Comparison of ENCODE assay signal across 32 cellular contexts in genomic region chr5:81572201-81572600, GRCh38.
"Had no signal": no experiment of that assay in that cellular context is flagged by ENCODE, and none has a peak within 500 bp of the region (broad histone marks: within the 10 kb centered on the region; RNA-seq: fewer than 3 reads in every experiment).

No MANE protein-coding gene starts in this region.

- H3K27me3 Mint-ChIP-seq: activated naive CD8-positive, alpha-beta T cell treated with anti-CD3 and anti-CD28 coated beads for 36 hours; brain; effector memory CD8-positive, alpha-beta T cell; naive thymus-derived CD8-positive, alpha-beta T cell had no signal

- H3K4me3 ChIP-seq: ascending aorta, cardiac muscle cell, coronary artery, gastrocnemius medialis, left lung, lower lobe of right lung, pancreas, prostate gland, skin epidermis, thoracic aorta had no signal

- H3K9me3 ChIP-seq: gastrocnemius medialis, left lung, lower lobe of right lung, pancreas, prostate gland, thoracic aorta had no signal

- H3K36me3 ChIP-seq: cardiac muscle cell, gastrocnemius medialis, left lung, lower lobe of right lung, pancreas, prostate gland, thoracic aorta had no signal

- ATAC-seq: effector memory CD8-positive, alpha-beta T cell; gastrocnemius medialis; left lung; lower lobe of right lung; naive thymus-derived CD8-positive, alpha-beta T cell; pancreas; sciatic nerve; stimulated activated naive CD8-positive, alpha-beta T cell treated with anti-CD3 and anti-CD28 coated beads, Interleukin-15, Interleukin-2, amounts not matched to agents 100 U/mL and 50 U/mL, for 24 hours had no signal

- H3K27me3 ChIP-seq: ascending aorta, cardiac muscle cell, gastrocnemius medialis, left lung, pancreas had no signal

- H3K4me3 Mint-ChIP-seq: activated naive CD4-positive, alpha-beta T cell treated with anti-CD3 and anti-CD28 coated beads for 36 hours; activated naive CD8-positive, alpha-beta T cell treated with anti-CD3 and anti-CD28 coated beads for 36 hours; brain; effector memory CD8-positive, alpha-beta T cell; naive thymus-derived CD8-positive, alpha-beta T cell; neural crest cell had no signal

- DNase-seq: activated CD4-positive, alpha-beta T cell treated with anti-CD3 and anti-CD28 coated beads for 4 hours; activated CD4-positive, alpha-beta T cell treated with anti-CD3 and anti-CD28 coated beads, Interleukin-2, amount 50 U/mL, for 4 hours; activated CD4-positive, CD25-positive, alpha-beta regulatory T cell; activated CD8-positive, alpha-beta memory T cell treated with anti-CD3 and anti-CD28 coated beads for 24 hours; activated effector memory CD4-positive, alpha-beta T cell treated with anti-CD3 and anti-CD28 coated beads, Interleukin-2, amount 50 U/mL, for 16 hours; activated naive CD4-positive, alpha-beta T cell treated with anti-CD3 and anti-CD28 coated beads for 36 hours; activated naive CD8-positive, alpha-beta T cell treated with anti-CD3 and anti-CD28 coated beads for 36 hours; cerebellar nuclear complex; effector memory CD8-positive, alpha-beta T cell; gastrocnemius medialis; glutamatergic neuron; left lung; lower lobe of right lung; mesenchymal stem cell; naive thymus-derived CD8-positive, alpha-beta T cell; nucleus accumbens; pancreas; retina; stimulated activated CD4-positive, alpha-beta T cell treated with anti-CD3 and anti-CD28 coated beads, Interleukin-12 subunit alpha, Interleukin-12 subunit beta, amount 100 ng/mL, for 4 hours; stimulated activated CD4-positive, alpha-beta T cell treated with anti-CD3 and anti-CD28 coated beads, Interleukin-4, amount 100 ng/mL, for 1 hour; stimulated activated naive CD8-positive, alpha-beta T cell treated with anti-CD3 and anti-CD28 coated beads, Interleukin-15, Interleukin-2, amounts not matched to agents 100 U/mL and 50 U/mL, for 24 hours; trophoblast cell had no signal

- H3K4me1 ChIP-seq: left lung, lower lobe of right lung, pancreas, prostate gland had no signal

- H3K27ac ChIP-seq: cardiac muscle cell, coronary artery, gastrocnemius medialis, left lung, lower lobe of right lung, pancreas, prostate gland, thoracic aorta had no signal

- H3K27ac Mint-ChIP-seq: activated naive CD4-positive, alpha-beta T cell treated with anti-CD3 and anti-CD28 coated beads for 36 hours; activated naive CD8-positive, alpha-beta T cell treated with anti-CD3 and anti-CD28 coated beads for 36 hours; brain; effector memory CD8-positive, alpha-beta T cell; naive thymus-derived CD8-positive, alpha-beta T cell had no signal

- H3K9me3 Mint-ChIP-seq: activated naive CD4-positive, alpha-beta T cell treated with anti-CD3 and anti-CD28 coated beads for 36 hours; effector memory CD8-positive, alpha-beta T cell had no signal

- FAIRE-seq: pancreas, urothelium cell line had no signal
